ENCODE assay signal across 11 cellular contexts in the genomic region with DNA sequence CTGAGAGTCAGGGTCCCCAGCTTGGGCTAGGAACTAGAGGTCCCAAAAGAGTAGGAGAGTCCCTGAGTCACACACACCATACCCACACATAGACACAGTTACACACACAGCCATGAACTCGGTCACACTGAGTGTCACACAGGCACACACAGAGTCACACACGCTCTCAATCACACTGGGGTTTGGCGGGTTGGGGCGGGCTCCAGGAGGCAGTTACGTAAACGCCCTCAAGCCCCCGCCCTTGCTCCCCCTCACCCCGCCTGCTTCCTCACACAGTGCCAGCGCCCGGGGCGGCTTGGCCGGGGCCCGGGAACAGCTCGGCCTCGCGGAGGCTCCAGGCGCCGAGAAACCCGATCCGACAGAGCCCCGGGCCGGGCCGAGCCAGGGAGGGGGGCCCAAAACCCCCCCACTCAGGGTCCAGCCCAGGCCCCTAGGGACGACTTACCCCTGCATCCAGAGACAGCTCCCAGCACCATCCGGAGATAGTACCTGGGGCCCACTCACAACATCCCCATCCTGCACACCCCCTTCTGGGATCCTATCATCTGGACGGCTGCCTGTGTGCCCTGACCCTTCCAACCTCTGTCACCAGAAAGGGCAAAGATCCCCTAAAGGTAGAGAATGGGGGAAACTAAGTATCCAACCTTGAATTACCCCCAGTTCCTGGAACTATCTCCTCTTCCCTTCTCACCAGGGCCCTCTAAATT. TPM values are rescaled to one million over a fixed set of nuclear protein-coding genes. Genes with fewer than 3 reads are reported as not detected.
DNase-seq lines count a peak whose midpoint lies in the region; ATAC-seq and TF ChIP-seq lines count a peak whose summit lies in the region.
"Had no signal": no experiment of that assay in that cellular context is flagged by ENCODE, and none has a peak within 500 bp of the region (broad histone marks: within the 10 kb centered on the region; RNA-seq: fewer than 3 reads in every experiment).

No MANE protein-coding gene starts in this region.

- peaks cover 14% of the 10 kb centered on the region for H3K4me1 Mint-ChIP-seq in endodermal cell
- H3K4me1 Mint-ChIP-seq in memory B cell, result peaks cover 25% of the 10 kb centered on the region

- H3K27ac Mint-ChIP-seq in endodermal cell (no peak overlapping the region), memory B cell (no peak overlapping the region)
- H3K27ac Mint-ChIP-seq: activated naive CD4-positive, alpha-beta T cell treated with anti-CD3 and anti-CD28 coated beads for 36 hours had no signal

- DNase-seq in endodermal cell (peak; percentile 76), memory B cell (ENCODE audit: low spot score in 2 of 2) (no peak), NCI-H2227 treated with DMSO at 0.1 percent for 48 hours (lab: John Stamatoyannopoulos, UW) (no peak), inferior parietal cortex (ENCODE audit: extremely low spot score) (no peak)
- DNase-seq: activated naive CD4-positive, alpha-beta T cell treated with anti-CD3 and anti-CD28 coated beads for 36 hours had no signal

- TF ChIP-seq CTCF in 22Rv1 (IDR thresholded peaks at IDR 0.05) (no peak), endodermal cell (conservative IDR thresholded peaks at IDR 0.05) (no peak)

- H3K4me3 Mint-ChIP-seq in endodermal cell (no peak overlapping the region), memory B cell (no peak overlapping the region)
- H3K4me3 Mint-ChIP-seq: activated naive CD4-positive, alpha-beta T cell treated with anti-CD3 and anti-CD28 coated beads for 36 hours had no signal

- H3K36me3 ChIP-seq in HUES6 (ENCODE audit: control insufficient read depth, insufficient read depth, low read length), result no peaks in the 10 kb centered on the region
- no peaks in the 10 kb centered on the region for H3K36me3 ChIP-seq in endodermal cell (ENCODE audit: control insufficient read depth, insufficient read depth, low read length)
- H3K36me3 ChIP-seq: Peyer's patch had no signal

- no peaks in the 10 kb centered on the region for H3K9me3 Mint-ChIP-seq in endodermal cell
- H3K9me3 Mint-ChIP-seq in memory B cell, result no peaks in the 10 kb centered on the region
- H3K9me3 Mint-ChIP-seq: activated naive CD4-positive, alpha-beta T cell treated with anti-CD3 and anti-CD28 coated beads for 36 hours had no signal

- H3K9me3 ChIP-seq in HUES6 (ENCODE audit: control insufficient read depth, insufficient read depth, low read depth, low read length), result no peaks in the 10 kb centered on the region
- H3K9me3 ChIP-seq in endodermal cell (ENCODE audit: control insufficient read depth, low read length), result no peaks in the 10 kb centered on the region
- H3K9me3 ChIP-seq: Peyer's patch had no signal

- no peak overlapping the region for H3K9ac ChIP-seq in HUES6 (ENCODE audit: low read length)
- no peak overlapping the region for H3K9ac ChIP-seq in endodermal cell (ENCODE audit: extremely low read depth, low read length, poor library complexity, severe bottlenecking)

- no peaks in the 10 kb centered on the region for H3K36me3 Mint-ChIP-seq in endodermal cell (ENCODE audit: low read depth)
- no peaks in the 10 kb centered on the region for H3K36me3 Mint-ChIP-seq in memory B cell

- ATAC-seq in memory B cell (ENCODE audit: low read depth) (peak; percentile 17), HG03039 (IDR thresholded peaks at IDR 0.05; ENCODE audit: unreplicated experiment) (no peak), HG03457 (IDR thresholded peaks at IDR 0.05; ENCODE audit: unreplicated experiment) (no peak)

- peaks cover 74% of the 10 kb centered on the region for H3K27me3 Mint-ChIP-seq in endodermal cell (ENCODE audit: insufficient read depth)
- H3K27me3 Mint-ChIP-seq in memory B cell, result peaks cover 49% of the 10 kb centered on the region

- H3K27ac ChIP-seq in 22Rv1 (peak overlapping the region; percentile 65), HUES6 (ENCODE audit: low read depth, low read length) (no peak overlapping the region), endodermal cell (ENCODE audit: low read depth, low read length) (no peak overlapping the region)

- H3K4me3 ChIP-seq in HUES6 (ENCODE audit: low read depth, low read length), result peak overlapping the region; percentile 38; the same call in 1 of the 2 replicates
- no peak overlapping the region for H3K4me3 ChIP-seq in endodermal cell (ENCODE audit: low read length)
- H3K4me3 ChIP-seq: Peyer's patch had no signal

- H3K27me3 ChIP-seq in HUES6 (ENCODE audit: control insufficient read depth, insufficient read depth, low read length), result peaks cover 61% of the 10 kb centered on the region
- H3K27me3 ChIP-seq in endodermal cell (ENCODE audit: control insufficient read depth, insufficient read depth, low read length, poor library complexity, severe bottlenecking), result peaks cover 74% of the 10 kb centered on the region

- WGBS in endodermal cell (ENCODE audit: insufficient coverage in 1 of 2, insufficient read length in 1 of 2), 2 experiments, result 34% methylated on average over 26 of the region's 26 CpGs; no CpG with 5 or more reads in 1 of the 2 experiments

- H3K4me1 ChIP-seq in HUES6 (ENCODE audit: control insufficient read depth, insufficient read depth, low read length), result peaks cover 35% of the 10 kb centered on the region
- peaks cover 7% of the 10 kb centered on the region for H3K4me1 ChIP-seq in endodermal cell (ENCODE audit: control insufficient read depth, insufficient read depth, low read length)

RNA-seq across cellular contexts. Expression of a gene that starts 3.5 kb away (rescaled TPM):
- 1 to 10 TPM in 1 of 2 donors, under 1 TPM in 1; 0.53 to 1.6 TPM for total RNA-seq in endodermal cell
- 187 TPM for polyA plus RNA-seq in endodermal cell (2013, experiment 1 of 2)
- 167 TPM for polyA plus RNA-seq in endodermal cell (2013, experiment 2 of 2)
- total RNA-seq: activated naive CD4-positive, alpha-beta T cell treated with anti-CD3 and anti-CD28 coated beads for 36 hours had no signal

RNA-seq across cellular contexts. Expression of a gene that starts 18.8 kb away (rescaled TPM):
- 10 to 100 TPM; 19.3 to 22.4 TPM for total RNA-seq in endodermal cell
- 30.1 TPM for polyA plus RNA-seq in endodermal cell (2013, experiment 1 of 2)
- polyA plus RNA-seq in endodermal cell (2013, experiment 2 of 2), result 22.1 TPM

RNA-seq across cellular contexts. Expression of a gene that starts 27.2 kb away (rescaled TPM):
- 10 to 100 TPM; 51.9 to 53.6 TPM for total RNA-seq in endodermal cell
- polyA plus RNA-seq in endodermal cell (2013, experiment 1 of 2), result 117 TPM
- 113 TPM for polyA plus RNA-seq in endodermal cell (2013, experiment 2 of 2)

RNA-seq across cellular contexts. Expression of a gene that starts 35.8 kb away (rescaled TPM):
- total RNA-seq in endodermal cell, result under 1 TPM; 0.31 to 0.80 TPM
- polyA plus RNA-seq in endodermal cell (2013, experiment 1 of 2), result 0.14 TPM
- 0.83 TPM for polyA plus RNA-seq in endodermal cell (2013, experiment 2 of 2)
- total RNA-seq: myocyte had no signal

RNA-seq across cellular contexts. Expression of a gene that starts 44.5 kb away (rescaled TPM):
- total RNA-seq in endodermal cell, result 10 to 100 TPM; 49.1 to 49.4 TPM
- polyA plus RNA-seq in endodermal cell (2013, experiment 1 of 2), result 84.6 TPM
- 74.7 TPM for polyA plus RNA-seq in endodermal cell (2013, experiment 2 of 2)
